Comparison of ENCODE assay signal across 7 cellular contexts in the genomic region with DNA sequence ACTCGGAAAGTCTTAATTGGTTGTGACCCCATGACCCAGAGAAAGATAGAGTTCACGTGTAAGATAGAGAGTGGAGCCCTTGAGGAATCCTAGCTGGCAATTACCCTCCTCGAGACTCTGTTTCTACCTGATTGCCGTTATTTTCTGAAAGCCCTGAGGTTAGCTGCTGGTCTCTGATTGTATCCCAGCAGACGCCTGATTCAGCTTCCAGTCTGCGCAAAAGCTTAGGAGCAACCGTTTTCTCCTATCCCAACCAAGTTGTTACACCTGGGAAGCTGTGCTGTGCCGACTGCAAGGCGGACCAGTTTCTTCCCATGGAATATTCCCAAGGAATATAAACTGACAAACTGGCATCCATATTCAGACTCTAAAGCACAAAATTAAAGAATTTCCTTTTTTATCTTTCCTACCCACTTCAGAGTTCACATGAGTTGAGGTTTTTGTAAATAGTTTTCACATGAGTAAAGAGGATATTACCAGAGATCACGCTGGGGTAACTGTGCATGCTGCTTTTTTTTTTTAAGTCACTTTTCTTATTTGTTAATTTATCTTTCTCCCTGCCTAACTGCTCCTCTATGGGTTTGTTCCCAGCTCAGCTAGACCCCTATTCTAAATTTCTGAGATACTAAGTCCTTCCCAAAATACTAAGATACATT.
A peak's percentile ranks its signal among the peaks of the same experiment; 100 is the strongest.
DNase-seq lines count a peak whose midpoint lies in the region; ATAC-seq and TF ChIP-seq lines count a peak whose summit lies in the region.

No MANE protein-coding gene starts in this region.

- peaks cover 0 to 16% (median 7%) of the 10 kb centered on the region in 4 donors for H3K4me1 ChIP-seq in tibial artery

- ATAC-seq in GM18870 (IDR thresholded peaks at IDR 0.05; ENCODE audit: unreplicated experiment): no peak

- peak; percentile 26 for DNase-seq in HK-2 (ENCODE audit: unreplicated experiment)
- DNase-seq in astrocyte of the hippocampus (ENCODE audit: low read depth, low spot score): peak; percentile 65
- peak; percentile 10 for DNase-seq in iPS-NIHi7 (ENCODE audit: extremely low spot score)
- no peak for DNase-seq in tibial artery
- no peak for DNase-seq in GM10248 (ENCODE audit: extremely low spot score)
- no peak for DNase-seq in DMS53 treated with DMSO at 0.1 percent for 48 hours (lab: John Stamatoyannopoulos, UW; ENCODE audit: unreplicated experiment)

- CTCF ChIA-PET in GM10248 (lab: Yijun Ruan, JAX): interaction anchor here (1.0 kb wide), 2 partner anchors 15 to 712 kb away, joined by 3 read pairs; no protein-coding TSS in a partner anchor

- peak overlapping the region in 1 of 2 donors; percentile 72 for H3K27ac ChIP-seq in tibial artery

- no peaks in the 10 kb centered on the region for H3K27me3 ChIP-seq in tibial artery

- H3K36me3 ChIP-seq in tibial artery: no peaks in the 10 kb centered on the region

- H3K4me3 ChIP-seq in tibial artery: peak overlapping the region; percentile 74 to 75

- no peaks in the 10 kb centered on the region for H3K9me3 ChIP-seq in tibial artery

- POLR2A ChIA-PET in GM10248 (lab: Yijun Ruan, JAX): no interaction called here

- TF ChIP-seq CTCF in tibial artery (IDR thresholded peaks at IDR 0.05) (no peak), GM10248 (IDR thresholded peaks at IDR 0.05; ENCODE audit: control extremely low read depth, extremely low read depth, low read depth, missing control alignments) (no peak)

- intact Hi-C loops in tibial artery (cut with DNase I; ENCODE audit: low total_unique reads): no loop called here

Comparison
In these comparisons a context has a peak if more than half of its experiments do, and no peak if none do; other contexts are left out.
1. DNase-seq: peak in HK-2 (single experiment), astrocyte of the hippocampus (single experiment) and iPS-NIHi7 (single experiment); none in tibial artery (0 of 2), GM10248 (single experiment) and DMS53 treated with DMSO at 0.1 percent for 48 hours (single experiment).